In the genomic region with DNA sequence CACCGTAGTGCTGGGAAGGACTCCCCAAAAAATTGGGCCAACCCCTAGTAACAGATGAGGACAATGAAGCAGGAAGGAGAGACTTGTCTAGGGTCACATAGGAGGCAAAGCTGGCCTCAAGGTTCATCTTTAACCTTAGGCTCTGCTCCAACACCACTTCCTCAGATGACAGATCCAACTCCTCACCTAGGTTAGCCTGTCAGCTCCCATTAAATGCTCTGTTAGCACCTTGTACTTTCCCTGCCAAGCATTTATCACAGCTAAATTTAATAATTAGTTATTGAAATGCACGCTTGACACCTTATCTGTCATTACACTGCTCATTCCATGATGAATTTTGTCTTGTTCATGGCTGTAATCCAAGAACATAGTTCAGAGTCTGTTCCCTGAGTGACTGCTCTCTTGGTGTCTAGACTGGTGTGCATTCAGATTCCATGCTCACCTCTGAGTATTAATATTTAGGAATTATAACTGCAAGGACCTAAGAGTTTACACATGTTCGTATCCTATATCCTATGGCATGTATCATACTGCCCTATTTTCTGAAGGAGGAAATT, we compare ENCODE assay signal across 7 cellular contexts. TPM values are rescaled to one million over a fixed set of nuclear protein-coding genes. Genes with fewer than 3 reads are reported as not detected.
"Had no signal": no experiment of that assay in that cellular context is flagged by ENCODE, and none has a peak within 500 bp of the region (broad histone marks: within the 10 kb centered on the region; RNA-seq: fewer than 3 reads in every experiment).

No MANE protein-coding gene starts in this region.

- ATAC-seq: HepG2 had no signal

- H3K27ac ChIP-seq: GM23248 had no signal

- DNase-seq: GM23248, GOT3, H9, HCEC 1CT, KBM-7 had no signal

- H3K4me3 ChIP-seq: GM23248 had no signal

RNA-seq across cellular contexts. Expression of a gene that starts 18.6 kb away (rescaled TPM):
- total RNA-seq: HT-29 had no signal
